27 cellular contexts compared by ENCODE assay signal in genomic region chrX:40784516-40785151, GRCh38. TPM values are rescaled to one million over a fixed set of nuclear protein-coding genes. Genes with fewer than 3 reads are reported as not detected.
DNase-seq lines count a peak whose midpoint lies in the region; ATAC-seq, FAIRE-seq and TF ChIP-seq lines count a peak whose summit lies in the region.
"Had no signal": no experiment of that assay in that cellular context is flagged by ENCODE, and none has a peak within 500 bp of the region (broad histone marks: within the 10 kb centered on the region; RNA-seq: fewer than 3 reads in every experiment).

No MANE protein-coding gene starts in this region.

- H3K79me2 ChIP-seq in HCT116 (ENCODE audit: insufficient read depth, low read length) (no peaks in the 10 kb centered on the region), endothelial cell of umbilical vein (ENCODE audit: control insufficient read depth, insufficient read depth, low read length) (no peaks in the 10 kb centered on the region)

- ATAC-seq in HCT116: no peak
- ATAC-seq in left lobe of liver: peak; percentile 36
- no peak for ATAC-seq in GM21423 (IDR thresholded peaks at IDR 0.05; ENCODE audit: unreplicated experiment)
- no peak for ATAC-seq in GM21737 (IDR thresholded peaks at IDR 0.05; ENCODE audit: unreplicated experiment)
- ATAC-seq in GM18520 (IDR thresholded peaks at IDR 0.05; ENCODE audit: unreplicated experiment): no peak
- ATAC-seq: gastrocnemius medialis had no signal

- RAD21 ChIA-PET in HCT116 (lab: Charles Lee; ENCODE audit: low non-redundant PET in 1 of 2, low total read pairs in 2 of 2, uncharacterized antibody in 2 of 2, unreplicated experiment in 2 of 2): no interaction called here

- H3K36me3 ChIP-seq in HCT116 (ENCODE audit: control insufficient read depth in 1 of 2, insufficient read depth in 2 of 2, low read length in 2 of 2) (no peaks in the 10 kb centered on the region), endothelial cell of umbilical vein (ENCODE audit: control insufficient read depth in 2 of 2, extremely low read depth in 1 of 2, insufficient read depth in 2 of 2, low read length in 2 of 2) (no peaks in the 10 kb centered on the region)
- H3K36me3 ChIP-seq: gastrocnemius medialis, sigmoid colon, tibial nerve had no signal

- TF ChIP-seq CTCF in HCT116 (IDR thresholded peaks at IDR 0.05 in 2 of 3, conservative IDR thresholded peaks at IDR 0.05 in 1 of 3; ENCODE audit: borderline replicate concordance in 1 of 3, insufficient read depth in 1 of 3, low read depth in 2 of 3, low read length in 2 of 3) (no peak), endothelial cell of umbilical vein (IDR thresholded peaks at IDR 0.05; ENCODE audit: extremely low read depth in 1 of 2, insufficient read depth in 1 of 2, low read depth in 1 of 2, low read length in 2 of 2) (no peak)

- no peaks in the 10 kb centered on the region for H3K27me3 ChIP-seq in HCT116 (ENCODE audit: insufficient read depth, low read length)
- H3K27me3 ChIP-seq in endothelial cell of umbilical vein (ENCODE audit: control insufficient read depth in 2 of 2, insufficient read depth in 2 of 2, low read length in 2 of 2): no peaks in the 10 kb centered on the region
- H3K27me3 ChIP-seq: gastrocnemius medialis had no signal

- H3K4me2 ChIP-seq in HCT116 (ENCODE audit: low read length): no peak overlapping the region
- H3K4me2 ChIP-seq in endothelial cell of umbilical vein (ENCODE audit: insufficient read depth, low read length): peak overlapping the region; percentile 22

- intact Hi-C loops in HCT116 (cut with micrococcal nuclease): no loop called here
- intact Hi-C loops in endothelial cell of umbilical vein (cut with micrococcal nuclease): no loop called here

- no peak for DNase-seq in HCT116 (ENCODE audit: low read depth, low spot score)
- no peak for DNase-seq in RCC 7860 (ENCODE audit: low spot score)
- peak; percentile 36 for DNase-seq in endothelial cell of umbilical vein (ENCODE audit: low read depth, low spot score)
- no peak for DNase-seq in left lobe of liver (ENCODE audit: low spot score)
- DNase-seq in NCI-H748 (lab: John Stamatoyannopoulos, UW; ENCODE audit: unreplicated experiment): no peak
- DNase-seq: activated CD4-positive, alpha-beta T cell treated with anti-CD3 and anti-CD28 coated beads, Interleukin-2, amount 10 ng/mL, durations not matched to agents 24 days and 14 days; activated naive CD4-positive, alpha-beta T cell treated with anti-CD3 and anti-CD28 coated beads, Interleukin-2, amount 10 ng/mL, durations not matched to agents 7 days and 5 days; anterior cingulate cortex; caudate nucleus; CD4-positive, CD25-positive, alpha-beta regulatory T cell; dorsolateral prefrontal cortex; erythroblast; gastrocnemius medialis; Karpas-422; NCI-H187; NCI-H526; posterior cingulate gyrus; RPMI8226; sigmoid colon; stimulated activated CD4-positive, alpha-beta T cell treated with anti-CD3 and anti-CD28 coated beads, Interleukin-15, amount 100 ng/mL, for 24 hours; T-helper 2 cell had no signal

- no peaks in the 10 kb centered on the region for H3K9me1 ChIP-seq in endothelial cell of umbilical vein (replicated peaks; ENCODE audit: control insufficient read depth, extremely low read depth, insufficient read depth, low read length)

- no peaks in the 10 kb centered on the region for H4K20me1 ChIP-seq in HCT116 (ENCODE audit: insufficient read depth)
- H4K20me1 ChIP-seq in endothelial cell of umbilical vein (replicated peaks; ENCODE audit: control insufficient read depth, extremely low read depth, insufficient read depth, low read length): no peaks in the 10 kb centered on the region

- no peaks in the 10 kb centered on the region for H3K9me2 ChIP-seq in HCT116 (ENCODE audit: insufficient read depth)

- POLR2A ChIA-PET in HCT116 (lab: Charles Lee): no interaction called here
- POLR2A ChIA-PET in endothelial cell of umbilical vein (lab: Charles Lee): no interaction called here

- TF ChIP-seq RAD21 in HCT116 (IDR thresholded peaks at IDR 0.05; ENCODE audit: low read depth): no peak

- CTCF ChIA-PET in HCT116 (lab: Charles Lee): no interaction called here
- CTCF ChIA-PET in endothelial cell of umbilical vein (lab: Charles Lee): interaction anchor here (1.9 kb wide), 1 partner anchor 9 kb away, joined by 6 read pairs; no protein-coding TSS in a partner anchor

- TF ChIP-seq POLR2A in HCT116 (IDR thresholded peaks at IDR 0.05; ENCODE audit: borderline replicate concordance, extremely low read depth, insufficient read depth, insufficient read length) (no peak), endothelial cell of umbilical vein (IDR thresholded peaks at IDR 0.05; ENCODE audit: low read depth, low read length) (no peak)

- H3K4me1 ChIP-seq in HCT116 (ENCODE audit: control insufficient read depth in 1 of 2, insufficient read depth in 2 of 2, low read length in 2 of 2) (peaks cover 0 to 7% of the 10 kb centered on the region in 2 experiments; a peak in 2 of 4 replicates), endothelial cell of umbilical vein (ENCODE audit: control insufficient read depth, extremely low read depth, insufficient read depth, low read length) (peaks cover 13% of the 10 kb centered on the region)
- H3K4me1 ChIP-seq: sigmoid colon, tibial nerve had no signal

- H3K9ac ChIP-seq in HCT116 (ENCODE audit: low read length): no peak overlapping the region
- H3K9ac ChIP-seq in endothelial cell of umbilical vein (replicated peaks; ENCODE audit: extremely low read depth, insufficient read depth, low read length): no peak overlapping the region

- dilution Hi-C loops in endothelial cell of umbilical vein (cut with MboI; ENCODE audit: extremely low pct_ligation_motif_present, low sequenced_read_pairs): no loop called here

- H3K4me3 ChIP-seq in HCT116 (replicated peaks in 1 of 2; ENCODE audit: low read depth in 1 of 2, low read length in 2 of 2) (no peak overlapping the region), endothelial cell of umbilical vein (replicated peaks in 1 of 3; ENCODE audit: insufficient read depth in 1 of 3, low read depth in 1 of 3, low read length in 3 of 3) (no peak overlapping the region)
- H3K4me3 ChIP-seq: dorsolateral prefrontal cortex, gastrocnemius medialis, sigmoid colon, SK-N-MC, tibial nerve had no signal

- H3K9me3 ChIP-seq in HCT116 (ENCODE audit: control insufficient read depth in 1 of 2, insufficient read depth in 1 of 2, low read depth in 1 of 2, low read length in 2 of 2) (no peaks in the 10 kb centered on the region), endothelial cell of umbilical vein (replicated peaks; ENCODE audit: control insufficient read depth, insufficient read depth, low read length) (no peaks in the 10 kb centered on the region)
- H3K9me3 ChIP-seq: gastrocnemius medialis, sigmoid colon, tibial nerve had no signal

- H2AFZ ChIP-seq in HCT116 (ENCODE audit: low read depth, low read length, poor library complexity, severe bottlenecking) (peak overlapping the region; percentile 54), endothelial cell of umbilical vein (ENCODE audit: low read depth, low read length) (peak overlapping the region; percentile 64)

- FAIRE-seq in RCC 7860 (lab: Jason Lieb, UNC) (peak; percentile 23), endothelial cell of umbilical vein (lab: Jason Lieb, UNC) (peak; percentile 89)
- FAIRE-seq: keratinocyte had no signal

- H3K27ac ChIP-seq in HCT116 (ENCODE audit: low read depth, low read length): no peak overlapping the region
- H3K27ac ChIP-seq in endothelial cell of umbilical vein (ENCODE audit: insufficient read depth, low read depth, low read length): no peak overlapping the region
- H3K27ac ChIP-seq: dorsolateral prefrontal cortex, gastrocnemius medialis, sigmoid colon, SK-N-MC, tibial nerve had no signal

- BruUV-seq in HCT116 (replicated peaks; lab: Mats Ljungman, UMichigan) (no TSS peak), endothelial cell of umbilical vein (replicated peaks; lab: Mats Ljungman, UMichigan) (no TSS peak)

TF ChIP-seq in HCT116, 20 proteins besides CTCF, POLR2A, EP300 and RAD21 (continues in another document):
- TF ChIP-seq CEBPB (IDR thresholded peaks at IDR 0.05; ENCODE audit: low read depth) (no peak), ZFX (IDR thresholded peaks at IDR 0.05) (no peak), FOSL1 (IDR thresholded peaks at IDR 0.05; ENCODE audit: low read depth) (no peak), ATF3 (IDR thresholded peaks at IDR 0.05) (no peak), ZNF274 (IDR thresholded peaks at IDR 0.05; ENCODE audit: low read depth, low read length) (no peak), CBX3 (IDR thresholded peaks at IDR 0.05; ENCODE audit: low read depth) (no peak), SIN3A (IDR thresholded peaks at IDR 0.05; ENCODE audit: low read depth) (no peak), TCF7L2 (IDR thresholded peaks at IDR 0.05; ENCODE audit: borderline replicate concordance, extremely low read depth, insufficient read depth, insufficient read length) (no peak)

TF ChIP-seq in endothelial cell of umbilical vein, 7 proteins besides CTCF, POLR2A, EP300 and RAD21:
- TF ChIP-seq FOS (IDR thresholded peaks at IDR 0.05; ENCODE audit: borderline replicate concordance, insufficient read depth, low read length): no peak
- TF ChIP-seq MAX (IDR thresholded peaks at IDR 0.05; ENCODE audit: insufficient read depth, insufficient read length): no peak
- no peak for TF ChIP-seq POLR2AphosphoS5 (IDR thresholded peaks at IDR 0.05; ENCODE audit: insufficient read depth, low read depth, low read length)
- TF ChIP-seq JUN (IDR thresholded peaks at IDR 0.05; ENCODE audit: borderline replicate concordance, insufficient read depth, insufficient read length, low read depth): no peak
- TF ChIP-seq EZH2 (IDR thresholded peaks at IDR 0.05; ENCODE audit: borderline replicate concordance, low read depth, low read length, severe bottlenecking): no peak
- TF ChIP-seq MYC (IDR thresholded peaks at IDR 0.05; ENCODE audit: low read depth, low read length): no peak
- no peak for TF ChIP-seq GATA2 (IDR thresholded peaks at IDR 0.05; ENCODE audit: insufficient read depth, insufficient read length, low read depth, low read length)
TF ChIP-seq in endothelial cell of umbilical vein: peak in this region for 0.

RNA-seq across cellular contexts. Expression of gene MED14, which starts 49.3 kb away (rescaled TPM):
- 51.8 TPM for total RNA-seq in HCT116 (2021; ENCODE audit: unreplicated experiment)
- polyA plus RNA-seq in HCT116 (2012): 27.3 and 31.9 TPM in 2 replicates
- total RNA-seq in endothelial cell of umbilical vein: 55.8 and 56.4 TPM in 2 replicates
- 21.2 and 25.6 TPM in 2 replicates for polyA plus RNA-seq in endothelial cell of umbilical vein
- polyA plus RNA-seq in endothelial cell of umbilical vein (2011; cell fraction: cytosol; rRNA removed): 22.8 and 24.2 TPM in 2 replicates
- polyA plus RNA-seq in endothelial cell of umbilical vein (2011; cell fraction: nucleus; rRNA removed): 62.3 and 79.1 TPM in 2 replicates
- 37.0 and 42.2 TPM in 2 replicates for polyA plus RNA-seq in endothelial cell of umbilical vein (2012)
- 73.3 and 80.1 TPM in 2 replicates for polyA minus RNA-seq in endothelial cell of umbilical vein
- polyA minus RNA-seq in endothelial cell of umbilical vein (2011; cell fraction: cytosol; rRNA and poly(A)+ RNA removed): 24.3 TPM
- 84.5 and 135 TPM in 2 replicates for polyA minus RNA-seq in endothelial cell of umbilical vein (2011; cell fraction: nucleus; rRNA and poly(A)+ RNA removed)
- 20.3 TPM for total RNA-seq in left lobe of liver
